12 cellular contexts compared by ENCODE assay signal in the genomic region with DNA sequence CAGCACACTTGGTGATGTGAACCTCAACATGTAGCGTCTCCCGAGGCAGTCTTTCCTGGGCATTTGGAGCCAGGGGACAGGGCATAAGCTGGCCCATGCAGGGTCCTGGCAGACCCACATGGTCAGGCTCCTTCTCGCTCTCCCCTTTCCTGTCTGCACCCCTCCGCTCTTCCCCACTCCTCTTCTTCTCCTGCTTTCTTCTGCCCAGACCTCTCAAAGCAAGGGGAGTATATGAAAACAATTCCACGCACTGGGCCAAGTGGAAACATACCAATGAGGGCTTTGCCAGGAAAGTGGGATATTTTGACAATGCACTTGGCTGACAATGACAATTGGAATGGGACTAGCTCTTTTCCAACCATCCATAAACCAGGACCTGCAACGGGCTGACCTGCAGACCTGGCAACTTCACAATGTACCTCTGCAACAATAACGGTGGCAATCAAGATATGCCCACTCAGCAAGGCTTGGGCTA. TPM values are rescaled to one million over a fixed set of nuclear protein-coding genes. Genes with fewer than 3 reads are reported as not detected.
DNase-seq lines count a peak whose midpoint lies in the region; ATAC-seq, FAIRE-seq and TF ChIP-seq lines count a peak whose summit lies in the region.
"Had no signal": no experiment of that assay in that cellular context is flagged by ENCODE, and none has a peak within 500 bp of the region (broad histone marks: within the 10 kb centered on the region; RNA-seq: fewer than 3 reads in every experiment).

No MANE protein-coding gene starts in this region.

- no TSS peak for BruUV-seq in HepG2 (replicated peaks; lab: Mats Ljungman, UMichigan)

- H3K9me3 ChIP-seq in HepG2 (ENCODE audit: low read length), result no peaks in the 10 kb centered on the region
- H3K9me3 ChIP-seq in right lobe of liver, result no peaks in the 10 kb centered on the region
- no peaks in the 10 kb centered on the region for H3K9me3 ChIP-seq in gastroesophageal sphincter
- H3K9me3 ChIP-seq: SK-N-SH had no signal

- TF ChIP-seq CTCF in HepG2 (CRISPR knock-in tag; IDR thresholded peaks at IDR 0.05) (no peak), right lobe of liver (IDR thresholded peaks at IDR 0.05) (no peak), gastroesophageal sphincter (IDR thresholded peaks at IDR 0.05) (no peak), osteocyte (IDR thresholded peaks at IDR 0.05) (no peak)

- in situ Hi-C loops in HepG2 (cut with HindIII; ENCODE audit: extremely low pct_ligation_motif_present, low pct_unique_long_range_greater_than_20kb), result no loop called here

- H3K4me3 ChIP-seq in HepG2 (replicated peaks in 1 of 3; ENCODE audit: insufficient read depth in 1 of 3, low read depth in 2 of 3, low read length in 3 of 3) (no peak overlapping the region), right lobe of liver (no peak overlapping the region), gastroesophageal sphincter (no peak overlapping the region)
- H3K4me3 ChIP-seq: skin epidermis had no signal

- H3K36me3 Mint-ChIP-seq in osteocyte (ENCODE audit: unreplicated experiment), result peaks cover 21% of the 10 kb centered on the region

- H2AFZ ChIP-seq in HepG2 (ENCODE audit: low read length), result no peak overlapping the region

- no peaks in the 10 kb centered on the region for H3K79me2 ChIP-seq in HepG2 (ENCODE audit: insufficient read depth, low read length)

- peaks cover 38% of the 10 kb centered on the region for H3K4me1 Mint-ChIP-seq in osteocyte (ENCODE audit: unreplicated experiment)

- H3K27ac Mint-ChIP-seq in osteocyte (ENCODE audit: unreplicated experiment), result peak overlapping the region; percentile 24

- no peak for TF ChIP-seq POLR2A in HepG2 (IDR thresholded peaks at IDR 0.05; ENCODE audit: insufficient read depth in 1 of 2, low read depth in 2 of 2, low read length in 2 of 2)
- no peak for TF ChIP-seq POLR2A in right lobe of liver (IDR thresholded peaks at IDR 0.05)
- TF ChIP-seq POLR2A in gastroesophageal sphincter (IDR thresholded peaks at IDR 0.05), result no peak

- CTCF ChIA-PET in HepG2 (lab: Yijun Ruan, JAX; ENCODE audit: low intra/inter-chr PET ratio, low total read pairs), result no interaction called here

- no peak for FAIRE-seq in HepG2 (lab: Jason Lieb, UNC)

- TF ChIP-seq EP300 in HepG2 (IDR thresholded peaks at IDR 0.05; ENCODE audit: low read depth in 2 of 2, low read length in 2 of 2) (no peak), HepG2 (CRISPR knock-in tag; IDR thresholded peaks at IDR 0.05; ENCODE audit: borderline replicate concordance) (no peak), gastroesophageal sphincter (IDR thresholded peaks at IDR 0.05) (no peak)

- H3K27me3 ChIP-seq in HepG2 (ENCODE audit: control insufficient read depth in 1 of 2, insufficient read depth in 2 of 2, low read length in 2 of 2), result no peaks in the 10 kb centered on the region
- H3K27me3 ChIP-seq in right lobe of liver, result no peaks in the 10 kb centered on the region
- no peaks in the 10 kb centered on the region for H3K27me3 ChIP-seq in gastroesophageal sphincter

- H3K9me3 Mint-ChIP-seq in osteocyte (ENCODE audit: unreplicated experiment), result no peaks in the 10 kb centered on the region

- no peak for TF ChIP-seq RAD21 in HepG2 (CRISPR knock-in tag; IDR thresholded peaks at IDR 0.05)

- H3K27me3 Mint-ChIP-seq in osteocyte (ENCODE audit: unreplicated experiment), result no peaks in the 10 kb centered on the region

- WGBS in HepG2 (ENCODE audit: low lambda C conversion rate), result 95% methylated on average over 7 of the region's 7 CpGs
- 81% methylated on average over 6 of the region's 7 CpGs for WGBS in right lobe of liver (ENCODE audit: insufficient coverage, low coverage, low lambda C conversion rate, missing lambda C conversion rate)
- 44 to 58% methylated on average over 4 of the region's 7 CpGs for WGBS in gastroesophageal sphincter (ENCODE audit: low coverage in 1 of 2), 2 donors

- H4K20me1 ChIP-seq in HepG2 (ENCODE audit: insufficient read depth, low read length), result no peaks in the 10 kb centered on the region

- H3K4me1 ChIP-seq in HepG2 (ENCODE audit: insufficient read depth, low read length) (peaks cover 17% of the 10 kb centered on the region), right lobe of liver (peaks cover 0 to 22% (median 0%) of the 10 kb centered on the region in 4 donors), gastroesophageal sphincter (peaks cover 6 to 86% (median 36%) of the 10 kb centered on the region in 3 donors)

- intact Hi-C loops in HepG2 (cut with micrococcal nuclease; ENCODE audit: unreplicated experiment) (no loop called here), right lobe of liver (cut with DNase I) (no loop called here)

- no peak overlapping the region for H3K4me3 Mint-ChIP-seq in osteocyte (ENCODE audit: unreplicated experiment)

- H3K4me2 ChIP-seq in HepG2 (ENCODE audit: low read depth, low read length), result no peak overlapping the region
- H3K4me2 ChIP-seq: SK-N-SH had no signal

- no peak overlapping the region for H3K27ac ChIP-seq in HepG2 (ENCODE audit: extremely low read length, insufficient read depth, low read length)
- peak overlapping the region in 1 of 3 donors; percentile 19 for H3K27ac ChIP-seq in right lobe of liver
- peak overlapping the region in 3 of 4 donors; percentile 62 to 78 (median 73) for H3K27ac ChIP-seq in gastroesophageal sphincter
- H3K27ac ChIP-seq: HL-60 had no signal

- H3K36me3 ChIP-seq in HepG2 (replicated peaks in 1 of 2; ENCODE audit: control insufficient read depth in 1 of 2, insufficient read depth in 2 of 2, low read length in 2 of 2) (no peaks in the 10 kb centered on the region), right lobe of liver (no peaks in the 10 kb centered on the region), gastroesophageal sphincter (no peaks in the 10 kb centered on the region)

- ATAC-seq in HepG2 (no peak), right lobe of liver (no peak), gastroesophageal sphincter (peak; percentile 8)

- no peak for DNase-seq in HepG2 (ENCODE audit: low spot score)
- no peak for DNase-seq in right lobe of liver
- no peak for DNase-seq in osteocyte (ENCODE audit: extremely low spot score, unreplicated experiment)
- no peak for DNase-seq in amniotic stem cell (lab: John Stamatoyannopoulos, UW)
- DNase-seq in occipital lobe (lab: John Stamatoyannopoulos, UW), result no peak
- no peak for DNase-seq in SIG-M5 (lab: John Stamatoyannopoulos, UW)
- no peak for DNase-seq in SK-N-DZ (ENCODE audit: low spot score)
- DNase-seq: activated CD4-positive, alpha-beta T cell treated with anti-CD3 and anti-CD28 coated beads for 1 hour; SK-N-SH had no signal

- no peak overlapping the region for H3K9ac ChIP-seq in HepG2 (ENCODE audit: insufficient read depth, low read depth, low read length)
- H3K9ac ChIP-seq: SK-N-SH had no signal

- POLR2A ChIA-PET in HepG2 (lab: Yijun Ruan, JAX), result no interaction called here

TF ChIP-seq in HepG2, 621 proteins besides CTCF, POLR2A, EP300 and RAD21 (continues in another document):
- TF ChIP-seq ZFX (CRISPR knock-in tag; IDR thresholded peaks at IDR 0.05; ENCODE audit: low read depth), result no peak
- TF ChIP-seq, protein P1, sequence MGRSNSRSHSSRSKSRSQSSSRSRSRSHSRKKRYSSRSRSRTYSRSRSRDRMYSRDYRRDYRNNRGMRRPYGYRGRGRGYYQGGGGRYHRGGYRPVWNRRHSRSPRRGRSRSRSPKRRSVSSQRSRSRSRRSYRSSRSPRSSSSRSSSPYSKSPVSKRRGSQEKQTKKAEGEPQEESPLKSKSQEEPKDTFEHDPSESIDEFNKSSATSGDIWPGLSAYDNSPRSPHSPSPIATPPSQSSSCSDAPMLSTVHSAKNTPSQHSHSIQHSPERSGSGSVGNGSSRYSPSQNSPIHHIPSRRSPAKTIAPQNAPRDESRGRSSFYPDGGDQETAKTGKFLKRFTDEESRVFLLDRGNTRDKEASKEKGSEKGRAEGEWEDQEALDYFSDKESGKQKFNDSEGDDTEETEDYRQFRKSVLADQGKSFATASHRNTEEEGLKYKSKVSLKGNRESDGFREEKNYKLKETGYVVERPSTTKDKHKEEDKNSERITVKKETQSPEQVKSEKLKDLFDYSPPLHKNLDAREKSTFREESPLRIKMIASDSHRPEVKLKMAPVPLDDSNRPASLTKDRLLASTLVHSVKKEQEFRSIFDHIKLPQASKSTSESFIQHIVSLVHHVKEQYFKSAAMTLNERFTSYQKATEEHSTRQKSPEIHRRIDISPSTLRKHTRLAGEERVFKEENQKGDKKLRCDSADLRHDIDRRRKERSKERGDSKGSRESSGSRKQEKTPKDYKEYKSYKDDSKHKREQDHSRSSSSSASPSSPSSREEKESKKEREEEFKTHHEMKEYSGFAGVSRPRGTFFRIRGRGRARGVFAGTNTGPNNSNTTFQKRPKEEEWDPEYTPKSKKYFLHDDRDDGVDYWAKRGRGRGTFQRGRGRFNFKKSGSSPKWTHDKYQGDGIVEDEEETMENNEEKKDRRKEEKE (IDR thresholded peaks at IDR 0.05), result no peak
- TF ChIP-seq ZNF629 (CRISPR knock-in tag; conservative IDR thresholded peaks at IDR 0.05), result no peak

RNA-seq across cellular contexts. Expression of a gene that starts 58.9 kb away (rescaled TPM):
- total RNA-seq in HepG2 (2016; rRNA removed; fragmentation: Illumina TruSeq; extraction: Trizol) (7.2 and 8.1 TPM in 2 replicates), right lobe of liver (10 to 100 TPM in 2 of 6 experiments, 1 to 10 TPM in 4; 5.0 to 21.9 (median 8.6) TPM), gastroesophageal sphincter (10 to 100 TPM; 18.4 to 33.4 (median 27.5) TPM), osteocyte (10.5 and 12.8 TPM in 2 replicates), occipital lobe (3.4 TPM)
- 3.0 and 3.4 TPM in 2 replicates for total RNA-seq in HepG2 (2016; cell fraction: cytosol; rRNA removed; fragmentation: Illumina TruSeq; extraction: Trizol; ENCODE audit: low read depth)
- 6.7 and 7.7 TPM in 2 replicates for total RNA-seq in HepG2 (2016; cell fraction: insoluble cytoplasmic fraction; rRNA removed; fragmentation: Illumina TruSeq; extraction: Trizol)
- 8.2 and 8.7 TPM in 2 replicates for total RNA-seq in HepG2 (2016; cell fraction: membrane; rRNA removed; fragmentation: Illumina TruSeq; extraction: Trizol)
- total RNA-seq in HepG2 (2016; cell fraction: nucleus; rRNA removed; fragmentation: Illumina TruSeq; extraction: Trizol), result 4.9 and 7.7 TPM in 2 replicates
- polyA plus RNA-seq in HepG2 (2011; rRNA removed), result 6.7 and 9.0 TPM in 2 replicates
- 6.2 and 8.5 TPM in 2 replicates for polyA plus RNA-seq in HepG2 (2011; cell fraction: cytosol; rRNA removed)
- 3.9 and 4.2 TPM in 2 replicates for polyA plus RNA-seq in HepG2 (2011; cell fraction: nucleus; rRNA removed)
- polyA plus RNA-seq in HepG2 (2012), result 7.5 and 14.6 TPM in 2 replicates
- polyA plus RNA-seq in HepG2 (2016; cell fraction: cytosol; fragmentation: Illumina TruSeq; extraction: Trizol; ENCODE audit: low read depth), result 2.9 and 3.1 TPM in 2 replicates
- 7.0 and 10.0 TPM in 2 replicates for polyA plus RNA-seq in HepG2 (2016; cell fraction: insoluble cytoplasmic fraction; fragmentation: Illumina TruSeq; extraction: Trizol; ENCODE audit: low read depth)
- 5.9 and 7.5 TPM in 2 replicates for polyA plus RNA-seq in HepG2 (2016; cell fraction: membrane; fragmentation: Illumina TruSeq; extraction: Trizol; ENCODE audit: low read depth)
- 4.2 and 6.1 TPM in 2 replicates for polyA plus RNA-seq in HepG2 (2016; cell fraction: nucleus; fragmentation: Illumina TruSeq; extraction: Trizol; ENCODE audit: insufficient read depth, low read depth)
- polyA minus RNA-seq in HepG2 (2011; rRNA and poly(A)+ RNA removed; ENCODE audit: low replicate concordance), result 22.7 and 33.3 TPM in 2 replicates
- 5.7 and 6.9 TPM in 2 replicates for polyA minus RNA-seq in HepG2 (2011; cell fraction: cytosol; rRNA and poly(A)+ RNA removed)
- 5.8 TPM in 2 replicates for polyA minus RNA-seq in HepG2 (2011; cell fraction: nucleus; rRNA and poly(A)+ RNA removed)
- 0.42 and 0.70 TPM in 2 replicates for polyA plus RNA-seq in SK-N-DZ (2014; cell fraction: cytosol; rRNA removed)
- polyA plus RNA-seq in SK-N-DZ (2014; cell fraction: nucleus; rRNA removed), result 1.4 TPM in 1 of 2 replicates, not detected in the other
